In the genomic region with DNA sequence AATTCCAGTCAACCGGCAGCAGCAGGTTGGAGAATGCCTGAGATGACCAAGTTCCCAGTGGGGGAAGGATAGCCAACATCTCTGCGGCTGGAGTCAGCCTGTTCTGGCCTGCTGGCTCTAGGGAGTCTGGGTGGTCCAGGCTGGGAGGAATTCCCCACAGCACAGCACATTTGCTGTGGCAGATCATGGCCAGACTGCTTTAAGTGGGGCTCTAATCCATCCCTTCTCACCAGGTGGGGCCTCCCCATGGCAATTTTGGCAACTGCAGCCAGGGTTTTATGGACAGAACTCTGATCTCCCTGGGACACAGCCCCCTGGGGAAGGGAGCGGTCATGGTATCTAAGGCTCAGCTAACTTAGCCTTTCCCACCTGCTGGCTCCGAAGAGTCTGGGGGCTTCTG, we compare ENCODE assay signal across 28 cellular contexts.
"Had no signal": no experiment of that assay in that cellular context is flagged by ENCODE, and none has a peak within 500 bp of the region (broad histone marks: within the 10 kb centered on the region; RNA-seq: fewer than 3 reads in every experiment).

No MANE protein-coding gene starts in this region.

- H3K36me3 Mint-ChIP-seq: activated naive CD8-positive, alpha-beta T cell had no signal

- H3K4me1 Mint-ChIP-seq: activated B cell treated with CpG ODN at 0.5 μM for 24 hours; activated T-helper 17 cell treated with anti-CD3 and anti-CD28 coated beads, Interleukin-2, amount 50 U/mL, for 72 hours; central memory CD8-positive, alpha-beta T cell; T-helper 17 cell had no signal

- H3K27me3 ChIP-seq: brain microvascular endothelial cell, esophagus squamous epithelium, gastroesophageal sphincter had no signal

- H3K9me3 ChIP-seq: esophagus squamous epithelium, gastroesophageal sphincter had no signal

- H3K4me3 Mint-ChIP-seq: activated B cell treated with CpG ODN at 0.5 μM for 24 hours; activated CD8-positive, alpha-beta T cell treated with anti-CD3 and anti-CD28 coated beads for 36 hours; activated naive CD8-positive, alpha-beta T cell; activated T-cell treated with anti-CD3 and anti-CD28 coated beads, Interleukin-2, amount 50 U/mL, for 4 hours; activated T-helper 17 cell treated with anti-CD3 and anti-CD28 coated beads, Interleukin-2, amount 50 U/mL, for 72 hours; central memory CD8-positive, alpha-beta T cell; effector memory CD8-positive, alpha-beta T cell; T-helper 17 cell; T-helper 2 cell treated with Interferon-gamma antibody and Interleukin-4, amounts not matched to agents 5 μg/mL and 100 μg/mL, for 36 hours had no signal

- H3K27ac Mint-ChIP-seq: activated B cell treated with CpG ODN at 0.5 μM for 24 hours; activated CD8-positive, alpha-beta T cell treated with anti-CD3 and anti-CD28 coated beads for 36 hours; activated naive CD8-positive, alpha-beta T cell; activated T-helper 17 cell treated with anti-CD3 and anti-CD28 coated beads, Interleukin-2, amount 50 U/mL, for 72 hours; effector memory CD8-positive, alpha-beta T cell; T-helper 17 cell; T-helper 2 cell treated with Interferon-gamma antibody and Interleukin-4, amounts not matched to agents 5 μg/mL and 100 μg/mL, for 36 hours had no signal

- DNase-seq: activated B cell treated with CpG ODN at 0.5 μM for 24 hours; activated CD4-positive, alpha-beta T cell treated with anti-CD3 and anti-CD28 coated beads for 48 hours; activated CD4-positive, alpha-beta T cell treated with anti-CD3 and anti-CD28 coated beads, Interleukin-2, amount 50 U/mL, for 1 hour; activated CD4-positive, alpha-beta T cell treated with anti-CD3 and anti-CD28 coated beads, Interleukin-2, amount 50 U/mL, for 48 hours; activated CD8-positive, alpha-beta memory T cell treated with anti-CD3 and anti-CD28 coated beads for 24 hours; activated CD8-positive, alpha-beta T cell treated with anti-CD3 and anti-CD28 coated beads for 36 hours; activated effector memory CD4-positive, alpha-beta T cell treated with Interleukin-2 at 50 U/mL for 16 hours; activated gamma-delta T cell treated with Interleukin-2 at 50 U/mL for 16 hours; activated naive CD4-positive, alpha-beta T cell treated with anti-CD3 and anti-CD28 coated beads, Interleukin-2, amount 50 U/mL, for 16 hours; activated naive CD4-positive, alpha-beta T cell treated with Interleukin-2 at 50 U/mL for 16 hours; activated T-cell treated with anti-CD3 and anti-CD28 coated beads, Interleukin-2, amount 50 U/mL, for 4 hours; amniotic stem cell; anterior cingulate cortex; brain microvascular endothelial cell; cortex of kidney; dermis blood vessel endothelial cell; effector CD4-positive, alpha-beta T cell; effector memory CD8-positive, alpha-beta T cell; esophagus squamous epithelium; foreskin melanocyte; T-helper 1 cell; T-helper 17 cell had no signal

- H3K4me3 ChIP-seq: esophagus squamous epithelium, gastroesophageal sphincter had no signal

- H3K27me3 Mint-ChIP-seq: activated CD8-positive, alpha-beta T cell treated with anti-CD3 and anti-CD28 coated beads for 36 hours; central memory CD8-positive, alpha-beta T cell; effector memory CD8-positive, alpha-beta T cell; T-helper 17 cell had no signal

- H3K27ac ChIP-seq: brain microvascular endothelial cell, esophagus squamous epithelium, gastroesophageal sphincter had no signal

- ATAC-seq: activated CD4-positive, CD25-positive, alpha-beta regulatory T cell treated with anti-CD3 and anti-CD28 coated beads, Interleukin-2, amount 50 U/mL, for 24 hours; activated CD8-positive, alpha-beta T cell treated with anti-CD3 and anti-CD28 coated beads for 36 hours; activated T-cell treated with anti-CD3 and anti-CD28 coated beads, Interleukin-2, amount 50 U/mL, for 4 hours; activated T-helper 17 cell treated with anti-CD3 and anti-CD28 coated beads, Interleukin-2, amount 50 U/mL, for 72 hours; effector memory CD8-positive, alpha-beta T cell; gastroesophageal sphincter; T-helper 17 cell had no signal

- H3K9me3 Mint-ChIP-seq: activated CD8-positive, alpha-beta T cell treated with anti-CD3 and anti-CD28 coated beads for 36 hours; activated T-cell treated with anti-CD3 and anti-CD28 coated beads, Interleukin-2, amount 50 U/mL, for 4 hours; activated T-helper 17 cell treated with anti-CD3 and anti-CD28 coated beads, Interleukin-2, amount 50 U/mL, for 72 hours; central memory CD8-positive, alpha-beta T cell had no signal

- H3K36me3 ChIP-seq: brain microvascular endothelial cell, esophagus squamous epithelium, gastroesophageal sphincter had no signal

- H3K4me1 ChIP-seq: esophagus squamous epithelium, gastroesophageal sphincter had no signal
